11 cellular contexts compared by ENCODE assay signal in genomic region chr11:116563028-116563712, GRCh38.
DNase-seq lines count a peak whose midpoint lies in the region; ATAC-seq, FAIRE-seq and TF ChIP-seq lines count a peak whose summit lies in the region.
"Had no signal": no experiment of that assay in that cellular context is flagged by ENCODE, and none has a peak within 500 bp of the region (broad histone marks: within the 10 kb centered on the region; RNA-seq: fewer than 3 reads in every experiment).

No MANE protein-coding gene starts in this region.

- H3K4me3 ChIP-seq in AG10803 (ENCODE audit: low read length) (no peak overlapping the region), K562 (no peak overlapping the region), lower lobe of right lung (no peak overlapping the region)
- H3K4me3 ChIP-seq in naive thymus-derived CD4-positive, alpha-beta T cell (ENCODE audit: low read length), result no peak overlapping the region

- under 1% methylated on average over 10 of the region's 10 CpGs for WGBS in K562 (ENCODE audit: insufficient coverage, low coverage, missing lambda C conversion rate)

- H3K36me3 Mint-ChIP-seq in progenitor cell of endocrine pancreas (ENCODE audit: insufficient read depth), result no peaks in the 10 kb centered on the region
- peaks cover 0 to 4% (median 0%) of the 10 kb centered on the region in 5 donors for H3K36me3 Mint-ChIP-seq in naive thymus-derived CD4-positive, alpha-beta T cell
- H3K36me3 Mint-ChIP-seq: CD4-positive, CD25-positive, alpha-beta regulatory T cell had no signal

- no peak overlapping the region for H3K9ac ChIP-seq in K562 (ENCODE audit: insufficient read depth in 1 of 2, low read depth in 2 of 2, low read length in 2 of 2)

- ATAC-seq in K562, result peak; percentile 49
- ATAC-seq in lower lobe of right lung, result peak; percentile 64 to 84
- no peak for ATAC-seq in GM21786 (IDR thresholded peaks at IDR 0.05; ENCODE audit: unreplicated experiment)
- ATAC-seq in naive thymus-derived CD4-positive, alpha-beta T cell, result no peak

- BruUV-seq in K562 (replicated peaks; lab: Mats Ljungman, UMichigan), result no TSS peak

- no peaks in the 10 kb centered on the region for H3K9me1 ChIP-seq in K562 (ENCODE audit: control insufficient read depth, insufficient read depth, low read length)

- H3K4me1 Mint-ChIP-seq in progenitor cell of endocrine pancreas (ENCODE audit: low read depth), result no peaks in the 10 kb centered on the region
- H3K4me1 Mint-ChIP-seq in naive thymus-derived CD4-positive, alpha-beta T cell, result no peaks in the 10 kb centered on the region
- H3K4me1 Mint-ChIP-seq: CD4-positive, CD25-positive, alpha-beta regulatory T cell had no signal

- H3K27me3 ChIP-seq in K562 (ENCODE audit: control insufficient read depth in 2 of 2, insufficient read depth in 2 of 2, low read length in 2 of 2), result peaks cover 0 to 23% of the 10 kb centered on the region in 2 experiments; a peak in 2 of 5 replicates
- no peaks in the 10 kb centered on the region for H3K27me3 ChIP-seq in lower lobe of right lung (ENCODE audit: low read depth)
- no peaks in the 10 kb centered on the region for H3K27me3 ChIP-seq in naive thymus-derived CD4-positive, alpha-beta T cell (ENCODE audit: control insufficient read depth in 2 of 2, insufficient read depth in 2 of 2, low read length in 2 of 2)

- peak; percentile 58 for DNase-seq in AG10803 (ENCODE audit: low read depth)
- peak; percentile 71 for DNase-seq in HT1080 (ENCODE audit: low read depth)
- DNase-seq in K562 (ENCODE audit: extremely low read depth in 1 of 4, low spot score in 3 of 4), result peak in 1 of 4 experiments; percentile 8
- peak; percentile 61 for DNase-seq in lower lobe of right lung
- DNase-seq in progenitor cell of endocrine pancreas (ENCODE audit: low spot score, unreplicated experiment), result no peak
- no peak for DNase-seq in T-helper 1 cell
- no peak for DNase-seq in naive thymus-derived CD4-positive, alpha-beta T cell
- DNase-seq: CD4-positive, CD25-positive, alpha-beta regulatory T cell; SHP77 had no signal

- no peaks in the 10 kb centered on the region for H3K79me2 ChIP-seq in K562 (ENCODE audit: control insufficient read depth, insufficient read depth, low read length)

- H3K27ac Mint-ChIP-seq in progenitor cell of endocrine pancreas, result no peak overlapping the region
- no peak overlapping the region for H3K27ac Mint-ChIP-seq in naive thymus-derived CD4-positive, alpha-beta T cell
- H3K27ac Mint-ChIP-seq: CD4-positive, CD25-positive, alpha-beta regulatory T cell had no signal

- H3K36me3 ChIP-seq in K562 (ENCODE audit: control insufficient read depth, insufficient read depth, low read length) (no peaks in the 10 kb centered on the region), lower lobe of right lung (no peaks in the 10 kb centered on the region)
- no peaks in the 10 kb centered on the region for H3K36me3 ChIP-seq in naive thymus-derived CD4-positive, alpha-beta T cell (ENCODE audit: control insufficient read depth in 2 of 3, insufficient read depth in 3 of 3, low read length in 3 of 3)

- H3K4me1 ChIP-seq in K562 (replicated peaks in 1 of 2; ENCODE audit: control insufficient read depth in 2 of 2, insufficient read depth in 2 of 2, low read length in 2 of 2) (no peaks in the 10 kb centered on the region), lower lobe of right lung (peaks cover 5% of the 10 kb centered on the region)
- H3K4me1 ChIP-seq in naive thymus-derived CD4-positive, alpha-beta T cell (ENCODE audit: control insufficient read depth in 2 of 2, insufficient read depth in 2 of 2, low read length in 2 of 2), result no peaks in the 10 kb centered on the region

- H3K27ac ChIP-seq in K562 (ENCODE audit: extremely low read depth, low read depth, low read length), result no peak overlapping the region
- no peak overlapping the region for H3K27ac ChIP-seq in lower lobe of right lung
- no peak overlapping the region for H3K27ac ChIP-seq in naive thymus-derived CD4-positive, alpha-beta T cell (ENCODE audit: low read depth, low read length)

- no peak overlapping the region for H3K4me3 Mint-ChIP-seq in progenitor cell of endocrine pancreas (ENCODE audit: low read depth)
- H3K4me3 Mint-ChIP-seq in naive thymus-derived CD4-positive, alpha-beta T cell, result no peak overlapping the region
- H3K4me3 Mint-ChIP-seq: CD4-positive, CD25-positive, alpha-beta regulatory T cell had no signal

- TF ChIP-seq EP300 in K562 (IDR thresholded peaks at IDR 0.05; ENCODE audit: low read length), result no peak

- in situ Hi-C loops in K562 (cut with MboI), result no loop called here

- intact Hi-C loops in K562 (cut with micrococcal nuclease), result no loop called here
- intact Hi-C loops in lower lobe of right lung (cut with DNase I), result no loop called here
- intact Hi-C loops in naive thymus-derived CD4-positive, alpha-beta T cell (cut with micrococcal nuclease), result no loop called here

- TF ChIP-seq CTCF in AG10803 (conservative IDR thresholded peaks at IDR 0.05; ENCODE audit: low read length) (no peak), K562 (IDR thresholded peaks at IDR 0.05 in 2 of 3, conservative IDR thresholded peaks at IDR 0.05 in 1 of 3; ENCODE audit: insufficient read depth in 2 of 3, low read depth in 1 of 3, low read length in 3 of 3) (no peak), lower lobe of right lung (IDR thresholded peaks at IDR 0.05) (no peak), progenitor cell of endocrine pancreas (IDR thresholded peaks at IDR 0.05; ENCODE audit: unreplicated experiment) (no peak)

- H3K9me3 ChIP-seq in K562 (replicated peaks; ENCODE audit: control insufficient read depth, insufficient read depth, low read depth, low read length), result no peaks in the 10 kb centered on the region
- no peaks in the 10 kb centered on the region for H3K9me3 ChIP-seq in lower lobe of right lung
- H3K9me3 ChIP-seq in naive thymus-derived CD4-positive, alpha-beta T cell (ENCODE audit: control insufficient read depth in 2 of 3, low read length in 3 of 3), result peaks cover 0 to 9% (median 0%) of the 10 kb centered on the region in 3 experiments

- CTCF ChIA-PET in K562 (lab: Yijun Ruan, JAX; ENCODE audit: low intra/inter-chr PET ratio), result no interaction called here
- CTCF ChIA-PET in naive thymus-derived CD4-positive, alpha-beta T cell (lab: Charles Lee), result no interaction called here

- H3K4me2 ChIP-seq in K562 (ENCODE audit: insufficient read depth, low read length), result no peak overlapping the region

- H2AFZ ChIP-seq in K562 (ENCODE audit: low read depth, low read length), result no peak overlapping the region

- no peak for TF ChIP-seq RAD21 in K562 (CRISPR knock-in tag; conservative IDR thresholded peaks at IDR 0.05 in 1 of 2, IDR thresholded peaks at IDR 0.05 in 1 of 2)

- peaks cover 44% of the 10 kb centered on the region for H3K27me3 Mint-ChIP-seq in progenitor cell of endocrine pancreas
- peaks cover 0 to 30% (median 12%) of the 10 kb centered on the region in 5 donors for H3K27me3 Mint-ChIP-seq in naive thymus-derived CD4-positive, alpha-beta T cell

- H3K9me3 Mint-ChIP-seq in progenitor cell of endocrine pancreas (ENCODE audit: low read depth), result no peaks in the 10 kb centered on the region
- H3K9me3 Mint-ChIP-seq in naive thymus-derived CD4-positive, alpha-beta T cell, result peaks cover 0 to 13% (median 4%) of the 10 kb centered on the region in 11 donors
- H3K9me3 Mint-ChIP-seq: CD4-positive, CD25-positive, alpha-beta regulatory T cell had no signal

- peaks cover 5% of the 10 kb centered on the region; the same call in 1 of the 2 replicates for H4K20me1 ChIP-seq in K562 (replicated peaks; ENCODE audit: control insufficient read depth, insufficient read depth, low read length)

- no peak for TF ChIP-seq POLR2A in K562 (conservative IDR thresholded peaks at IDR 0.05)

- no peak for FAIRE-seq in K562 (lab: Jason Lieb, UNC)
- FAIRE-seq: colon had no signal

- POLR2A ChIA-PET in K562 (lab: Yijun Ruan, JAX), result no interaction called here
- POLR2A ChIA-PET in naive thymus-derived CD4-positive, alpha-beta T cell (lab: Charles Lee), result no interaction called here

TF ChIP-seq in K562, 482 proteins besides CTCF, POLR2A, EP300 and RAD21:
- TF ChIP-seq EGR1 (conservative IDR thresholded peaks at IDR 0.05) (peak; percentile 45), CBX3 (IDR thresholded peaks at IDR 0.05; ENCODE audit: borderline replicate concordance in 1 of 2, low read length in 2 of 2) (no peak)
TF ChIP-seq in K562: peak in this region for 1.

Comparison
In these comparisons a context has a peak if more than half of its experiments do, and no peak if none do; other contexts are left out.
1. DNase-seq: peak in AG10803 (single experiment), HT1080 (single experiment) and lower lobe of right lung (single experiment); none in progenitor cell of endocrine pancreas (single experiment), T-helper 1 cell (0 of 5) and naive thymus-derived CD4-positive, alpha-beta T cell (0 of 9).
2. ATAC-seq: peak in K562 (single experiment) and lower lobe of right lung (2 of 2); none in GM21786 (single experiment) and naive thymus-derived CD4-positive, alpha-beta T cell (single experiment).